ENCODE assay signal across 15 cellular contexts in the genomic region with DNA sequence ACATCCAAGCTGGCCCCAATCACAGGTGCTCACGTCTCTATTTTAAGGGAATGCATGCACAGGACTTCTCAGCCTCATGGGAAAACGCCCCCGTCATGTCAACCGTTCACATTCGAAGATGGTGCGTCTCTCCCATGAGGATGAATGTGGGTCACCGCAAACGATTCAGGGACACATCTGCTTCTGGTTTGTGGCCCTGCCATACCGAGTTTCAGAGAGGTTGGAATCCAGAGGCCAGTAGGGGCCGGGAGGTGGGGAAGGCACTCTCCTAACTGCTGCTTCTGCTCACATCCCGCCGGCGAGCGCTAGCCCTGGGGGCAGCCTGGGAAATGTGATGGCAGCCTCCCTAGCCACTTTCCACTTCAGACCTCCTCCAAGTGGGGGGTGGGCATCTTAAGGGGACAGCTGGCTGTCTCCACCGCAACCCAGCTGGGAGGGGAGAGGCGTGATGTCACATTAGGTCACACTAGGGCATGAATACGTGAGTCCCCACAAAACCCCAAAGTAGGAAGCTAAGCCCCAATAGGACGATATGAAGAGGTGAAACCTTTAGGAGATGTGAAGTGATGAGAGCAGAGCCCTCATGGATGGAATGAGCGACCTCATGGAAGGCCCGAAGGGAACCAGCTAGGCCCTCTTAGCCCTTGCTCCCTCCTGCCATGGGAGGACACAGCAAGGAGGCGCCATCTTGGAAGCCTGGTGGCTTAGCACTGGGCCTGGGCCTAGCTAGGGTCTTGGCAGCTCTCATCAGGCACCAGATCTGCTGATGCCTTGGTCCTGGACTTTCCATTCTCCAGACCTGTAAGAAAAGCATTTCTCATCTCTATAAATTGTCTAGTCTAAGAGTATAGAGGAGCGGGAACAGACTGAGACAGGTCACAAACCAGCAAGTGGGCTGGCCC.
"Had no signal": no experiment of that assay in that cellular context is flagged by ENCODE, and none has a peak within 500 bp of the region (broad histone marks: within the 10 kb centered on the region; RNA-seq: fewer than 3 reads in every experiment).

No MANE protein-coding gene starts in this region.

- H3K27ac Mint-ChIP-seq: activated CD4-positive, alpha-beta memory T cell treated with anti-CD3 and anti-CD28 coated beads, Interleukin-2, amount 10 ng/mL, durations not matched to agents 7 days and 5 days; activated naive CD4-positive, alpha-beta T cell treated with anti-CD3 and anti-CD28 coated beads, Interleukin-2, amount 50 U/mL, for 72 hours; activated T-cell treated with anti-CD3 and anti-CD28 coated beads, Interleukin-2, amount 50 U/mL, for 72 hours; dendritic cell treated with granulocyte-macrophage colony-stimulating factor and Interleukin-4, amounts not matched to agents 40 ng/mL and 50 ng/mL, for 4 days; nephron progenitor cell; stimulated activated memory B cell treated with anti-CD40 and anti-IgM and Interleukin-4, amounts not matched to agents 10 μg/mL and 1 μg/mL and 100 μg/mL, for 72 hours; T-helper 2 cell treated with Interferon-gamma antibody and Interleukin-4, amounts not matched to agents 5 μg/mL and 100 μg/mL, for 36 hours; WTC11 had no signal

- H3K4me1 Mint-ChIP-seq: activated CD4-positive, alpha-beta memory T cell treated with anti-CD3 and anti-CD28 coated beads, Interleukin-2, amount 10 ng/mL, durations not matched to agents 7 days and 5 days; stimulated activated memory B cell treated with anti-CD40 and anti-IgM and Interleukin-4, amounts not matched to agents 10 μg/mL and 1 μg/mL and 100 μg/mL, for 72 hours; WTC11 had no signal

- H3K27me3 Mint-ChIP-seq: activated CD4-positive, alpha-beta memory T cell treated with anti-CD3 and anti-CD28 coated beads, Interleukin-2, amount 10 ng/mL, durations not matched to agents 7 days and 5 days; dendritic cell treated with granulocyte-macrophage colony-stimulating factor and Interleukin-4, amounts not matched to agents 40 ng/mL and 50 ng/mL, for 4 days had no signal

- ATAC-seq: activated naive CD4-positive, alpha-beta T cell treated with anti-CD3 and anti-CD28 coated beads, Interleukin-2, amount 50 U/mL, for 72 hours; activated T-cell treated with anti-CD3 and anti-CD28 coated beads, Interleukin-2, amount 50 U/mL, for 72 hours; left colon; stimulated activated memory B cell treated with anti-CD40 and anti-IgM and Interleukin-4, amounts not matched to agents 10 μg/mL and 1 μg/mL and 100 μg/mL, for 72 hours; WTC11 had no signal

- H3K9me3 Mint-ChIP-seq: activated naive CD4-positive, alpha-beta T cell treated with anti-CD3 and anti-CD28 coated beads, Interleukin-2, amount 50 U/mL, for 72 hours; activated T-cell treated with anti-CD3 and anti-CD28 coated beads, Interleukin-2, amount 50 U/mL, for 72 hours; dendritic cell treated with granulocyte-macrophage colony-stimulating factor and Interleukin-4, amounts not matched to agents 40 ng/mL and 50 ng/mL, for 4 days; T-helper 2 cell treated with Interferon-gamma antibody and Interleukin-4, amounts not matched to agents 5 μg/mL and 100 μg/mL, for 36 hours had no signal

- H3K36me3 Mint-ChIP-seq: activated naive CD4-positive, alpha-beta T cell treated with anti-CD3 and anti-CD28 coated beads, Interleukin-2, amount 50 U/mL, for 72 hours; stimulated activated memory B cell treated with anti-CD40 and anti-IgM and Interleukin-4, amounts not matched to agents 10 μg/mL and 1 μg/mL and 100 μg/mL, for 72 hours had no signal

- H3K4me3 Mint-ChIP-seq: activated CD4-positive, alpha-beta memory T cell treated with anti-CD3 and anti-CD28 coated beads, Interleukin-2, amount 10 ng/mL, durations not matched to agents 7 days and 5 days; activated T-cell treated with anti-CD3 and anti-CD28 coated beads, Interleukin-2, amount 50 U/mL, for 72 hours; dendritic cell treated with granulocyte-macrophage colony-stimulating factor and Interleukin-4, amounts not matched to agents 40 ng/mL and 50 ng/mL, for 4 days; nephron progenitor cell; stimulated activated memory B cell treated with anti-CD40 and anti-IgM and Interleukin-4, amounts not matched to agents 10 μg/mL and 1 μg/mL and 100 μg/mL, for 72 hours; T-helper 2 cell treated with Interferon-gamma antibody and Interleukin-4, amounts not matched to agents 5 μg/mL and 100 μg/mL, for 36 hours; WTC11 had no signal

- DNase-seq: activated CD4-positive, alpha-beta memory T cell treated with anti-CD3 and anti-CD28 coated beads, Interleukin-2, amount 10 ng/mL, durations not matched to agents 7 days and 5 days; activated CD4-positive, alpha-beta T cell treated with anti-CD3 and anti-CD28 coated beads for 4 hours; activated gamma-delta T cell treated with Interleukin-2 at 50 U/mL for 16 hours; activated T-cell treated with anti-CD3 and anti-CD28 coated beads, Interleukin-2, amount 50 U/mL, for 72 hours; cerebellar nuclear complex; effector memory CD4-positive, alpha-beta T cell; mammary epithelial cell; stimulated activated CD4-positive, alpha-beta T cell treated with anti-CD3 and anti-CD28 coated beads, Interleukin-2, amount 100 ng/mL, for 48 hours had no signal
